In genomic region chr12:13002301-13003097, GRCh38 we compare ENCODE assay signal across 14 cellular contexts. TPM values are rescaled to one million over a fixed set of nuclear protein-coding genes. Genes with fewer than 3 reads are reported as not detected.
DNase-seq lines count a peak whose midpoint lies in the region; ATAC-seq and TF ChIP-seq lines count a peak whose summit lies in the region.
"Had no signal": no experiment of that assay in that cellular context is flagged by ENCODE, and none has a peak within 500 bp of the region (broad histone marks: within the 10 kb centered on the region; RNA-seq: fewer than 3 reads in every experiment).

No MANE protein-coding gene starts in this region.

- no peak overlapping the region for H3K56ac ChIP-seq in IMR-90 (ENCODE audit: extremely low read depth, insufficient read depth, low read length)

- H3K27ac ChIP-seq in CD8-positive, alpha-beta memory T cell (ENCODE audit: low read depth, low read length) = no peak overlapping the region
- H3K27ac ChIP-seq in IMR-90 (ENCODE audit: insufficient read depth, low read length) (0 out of 2 replicates have a peak overlapping the region, but pooled peaks have one; percentile 4), neutrophil (peak overlapping the region; percentile 93), upper lobe of left lung (no peak overlapping the region)

- H4K8ac ChIP-seq in IMR-90 (ENCODE audit: low read depth in 2 of 2, low read length in 2 of 2) = peak overlapping the region; percentile 79 to 92; a peak in 3 of 4 replicates

- H3K36me3 Mint-ChIP-seq in CD8-positive, alpha-beta memory T cell = peaks cover 0 to 3% (median 0%) of the 10 kb centered on the region in 3 donors
- H3K36me3 Mint-ChIP-seq in chondrocyte (ENCODE audit: low read depth) = peaks cover 1% of the 10 kb centered on the region

- H2BK5ac ChIP-seq in IMR-90 (ENCODE audit: low read depth, low read length, poor library complexity, severe bottlenecking) = peak overlapping the region; percentile 82

- peaks cover 24 to 34% (median 30%) of the 10 kb centered on the region in 3 donors for H3K4me1 Mint-ChIP-seq in CD8-positive, alpha-beta memory T cell
- H3K4me1 Mint-ChIP-seq in chondrocyte (ENCODE audit: low read depth) = peaks cover 29% of the 10 kb centered on the region

- H3K27me3 ChIP-seq in CD8-positive, alpha-beta memory T cell (ENCODE audit: insufficient read depth, low read length, poor library complexity, severe bottlenecking) = no peaks in the 10 kb centered on the region
- H3K27me3 ChIP-seq in IMR-90 (ENCODE audit: control insufficient read depth, insufficient read depth, low read length) = no peaks in the 10 kb centered on the region
- H3K27me3 ChIP-seq in neutrophil = peaks cover 21% of the 10 kb centered on the region
- no peaks in the 10 kb centered on the region for H3K27me3 ChIP-seq in upper lobe of left lung

- H3K4me3 Mint-ChIP-seq in CD8-positive, alpha-beta memory T cell = peak overlapping the region; percentile 77 to 93 (median 86)
- peak overlapping the region; percentile 73 for H3K4me3 Mint-ChIP-seq in chondrocyte (ENCODE audit: unreplicated experiment)

- peak overlapping the region; percentile 87 for H3K14ac ChIP-seq in IMR-90 (replicated peaks; ENCODE audit: low read depth, low read length)

- H2BK20ac ChIP-seq in IMR-90 (ENCODE audit: low read depth, low read length) = peak overlapping the region; percentile 78

- H3K4me1 ChIP-seq in CD8-positive, alpha-beta memory T cell (ENCODE audit: insufficient read depth, low read length) = peaks cover 15% of the 10 kb centered on the region
- H3K4me1 ChIP-seq in IMR-90 (ENCODE audit: control insufficient read depth, insufficient read depth, low read length) (peaks cover 17% of the 10 kb centered on the region), neutrophil (ENCODE audit: control insufficient read depth in 1 of 2, insufficient read depth in 1 of 2, low read depth in 1 of 2, low read length in 1 of 2) (peaks cover 24 to 25% of the 10 kb centered on the region in 2 experiments), upper lobe of left lung (peaks cover 15 to 37% (median 27%) of the 10 kb centered on the region in 4 donors)

- TF ChIP-seq CTCF in IMR-90 (conservative IDR thresholded peaks at IDR 0.05; ENCODE audit: low read depth, low read length) = no peak
- no peak for TF ChIP-seq CTCF in chondrocyte (IDR thresholded peaks at IDR 0.05)
- TF ChIP-seq CTCF in neutrophil (IDR thresholded peaks at IDR 0.05) = no peak
- TF ChIP-seq CTCF in upper lobe of left lung (IDR thresholded peaks at IDR 0.05) = no peak

- H4K5ac ChIP-seq in IMR-90 (ENCODE audit: low read depth, low read length) = peak overlapping the region; percentile 93; the same call in 1 of the 2 replicates

- peak overlapping the region; percentile 83 for H3K4ac ChIP-seq in IMR-90 (ENCODE audit: low read depth, low read length)

- H2AK9ac ChIP-seq in IMR-90 (replicated peaks; ENCODE audit: low read depth, low read length, poor library complexity) = peak overlapping the region; percentile 66

- H3K9me3 ChIP-seq in CD8-positive, alpha-beta memory T cell (ENCODE audit: low read length) = no peaks in the 10 kb centered on the region
- H3K9me3 ChIP-seq in IMR-90 (ENCODE audit: control insufficient read depth, insufficient read depth, low read length) (no peaks in the 10 kb centered on the region), neutrophil (no peaks in the 10 kb centered on the region), upper lobe of left lung (no peaks in the 10 kb centered on the region)
- H3K9me3 ChIP-seq: prostate gland had no signal

- H3K4me3 ChIP-seq in CD8-positive, alpha-beta memory T cell (ENCODE audit: low read length) = no peak overlapping the region
- H3K4me3 ChIP-seq in IMR-90 (ENCODE audit: insufficient read depth, low read depth, low read length) = no peak overlapping the region
- peak overlapping the region; percentile 77 to 79 for H3K4me3 ChIP-seq in neutrophil (ENCODE audit: low read depth in 1 of 2, low read length in 1 of 2)
- H3K4me3 ChIP-seq in upper lobe of left lung = no peak overlapping the region

- peak overlapping the region; percentile 87 for H2BK120ac ChIP-seq in IMR-90 (ENCODE audit: low read depth, low read length)

- H3K23ac ChIP-seq in IMR-90 (ENCODE audit: low read depth, low read length) = peak overlapping the region; percentile 91

- CTCF ChIA-PET in CD8-positive, alpha-beta memory T cell (lab: Charles Lee) = interaction anchor here (1.0 kb wide), 1 partner anchor 42 kb away, joined by 3 read pairs; no protein-coding TSS in a partner anchor
- CTCF ChIA-PET in IMR-90 (lab: Yijun Ruan, JAX) = no interaction called here

- dilution Hi-C loops in IMR-90 (cut with HindIII; ENCODE audit: low sequenced_read_pairs, unreplicated experiment) = no loop called here

- ATAC-seq in IMR-90 (ENCODE audit: low read depth) = no peak
- ATAC-seq in upper lobe of left lung (ENCODE audit: low FRiP score in 2 of 2) = no peak
- ATAC-seq: left cardiac atrium had no signal

- H3K9me3 Mint-ChIP-seq in CD8-positive, alpha-beta memory T cell = no peaks in the 10 kb centered on the region
- no peaks in the 10 kb centered on the region for H3K9me3 Mint-ChIP-seq in chondrocyte (ENCODE audit: low read depth)

- in situ Hi-C loops in IMR-90 (cut with MboI; ENCODE audit: low sequenced_read_pairs) = loop anchor here (10.0 kb wide), 1 partner anchor 222 kb away; no protein-coding TSS in a partner anchor
- in situ Hi-C loops in G401 (cut with HindIII; ENCODE audit: low sequenced_read_pairs) = no loop called here

- H4K91ac ChIP-seq in IMR-90 (ENCODE audit: insufficient read depth, low read depth, low read length) = peak overlapping the region; percentile 94

- peaks cover 23% of the 10 kb centered on the region for H3K9me1 ChIP-seq in IMR-90 (ENCODE audit: insufficient read depth, low read length)

- peak overlapping the region; percentile 87 for H3K4me2 ChIP-seq in IMR-90 (ENCODE audit: low read depth, low read length)

- H3K18ac ChIP-seq in IMR-90 (ENCODE audit: low read depth, low read length) = peak overlapping the region; percentile 58; the same call in 1 of the 2 replicates

- H3K27me3 Mint-ChIP-seq in CD8-positive, alpha-beta memory T cell = peaks cover 12 to 24% of the 10 kb centered on the region in 2 donors
- no peaks in the 10 kb centered on the region for H3K27me3 Mint-ChIP-seq in chondrocyte (ENCODE audit: low read depth)

- peaks cover 12% of the 10 kb centered on the region for H4K20me1 ChIP-seq in IMR-90 (ENCODE audit: insufficient read depth, low read length)

- no peak for DNase-seq in CD8-positive, alpha-beta memory T cell
- DNase-seq in IMR-90 = peak; percentile 23
- DNase-seq in chondrocyte (ENCODE audit: low spot score) = no peak
- DNase-seq in G401 (ENCODE audit: low spot score) = no peak
- no peak for DNase-seq in NCI-H446 treated with DMSO at 0.1 percent for 48 hours (lab: John Stamatoyannopoulos, UW)
- no peak for DNase-seq in upper lobe of left lung
- DNase-seq: DND-41; foreskin melanocyte; left cardiac atrium; stimulated activated CD4-positive, alpha-beta T cell treated with anti-CD3 and anti-CD28 coated beads, Interleukin-4, amount 100 ng/mL, for 1 hour had no signal

- no peak for TF ChIP-seq POLR2A in IMR-90 (IDR thresholded peaks at IDR 0.05; ENCODE audit: low read depth, low read length)
- TF ChIP-seq POLR2A in upper lobe of left lung (IDR thresholded peaks at IDR 0.05) = no peak

- no peak overlapping the region; the same call in 1 of the 2 replicates for H3K9ac ChIP-seq in IMR-90 (ENCODE audit: low read depth, low read length)

- no peaks in the 10 kb centered on the region for H3K36me3 ChIP-seq in CD8-positive, alpha-beta memory T cell (ENCODE audit: insufficient read depth, low read length)
- no peaks in the 10 kb centered on the region for H3K36me3 ChIP-seq in IMR-90 (ENCODE audit: control insufficient read depth, insufficient read depth, low read length)
- H3K36me3 ChIP-seq in neutrophil = no peaks in the 10 kb centered on the region
- H3K36me3 ChIP-seq in upper lobe of left lung = no peaks in the 10 kb centered on the region
- H3K36me3 ChIP-seq: prostate gland had no signal

- TF ChIP-seq RAD21 in IMR-90 (IDR thresholded peaks at IDR 0.05; ENCODE audit: low read length) = no peak

- peak overlapping the region; percentile 94 for H2AFZ ChIP-seq in IMR-90 (replicated peaks; ENCODE audit: low read length, poor library complexity)

- peaks cover 29 to 50% of the 10 kb centered on the region in 2 experiments for H3K79me1 ChIP-seq in IMR-90 (ENCODE audit: low read depth in 1 of 2, low read length in 2 of 2)

- H3K27ac Mint-ChIP-seq in CD8-positive, alpha-beta memory T cell = peak overlapping the region in 4 of 8 donors; percentile 8 to 88 (median 55)
- no peak overlapping the region for H3K27ac Mint-ChIP-seq in chondrocyte (ENCODE audit: unreplicated experiment)

- WGBS in IMR-90 (ENCODE audit: extremely low coverage in 2 of 2, insufficient read length in 1 of 2), 2 experiments = 20% methylated on average over 1 of the region's 10 CpGs; no CpG with 5 or more reads in 1 of the 2 experiments
- WGBS in upper lobe of left lung, 2 donors = 94 to 95% methylated on average over 10 of the region's 10 CpGs

- H2BK15ac ChIP-seq in IMR-90 (ENCODE audit: low read depth, low read length) = peak overlapping the region; percentile 85; the same call in 2 of the 3 replicates

- BruUV-seq in IMR-90 (replicated peaks; lab: Mats Ljungman, UMichigan) = TSS peak; percentile 24

- intact Hi-C loops in IMR-90 (cut with micrococcal nuclease) = loop anchor here (5.0 kb wide), 1 partner anchor 210 kb away; no protein-coding TSS in a partner anchor

- TF ChIP-seq EP300 in upper lobe of left lung (IDR thresholded peaks at IDR 0.05) = no peak

- POLR2A ChIA-PET in CD8-positive, alpha-beta memory T cell (lab: Charles Lee) = no interaction called here
- POLR2A ChIA-PET in IMR-90 (lab: Charles Lee; ENCODE audit: unreplicated experiment) = interaction anchor here (0.6 kb wide), 1 partner anchor 98 kb away, joined by 3 read pairs; no protein-coding TSS in a partner anchor

- H2AK5ac ChIP-seq in IMR-90 (ENCODE audit: low read depth, low read length) = peak overlapping the region; percentile 92

RNA-seq across cellular contexts. Expression of gene HEBP1, which starts 2.4 kb away (rescaled TPM):
- total RNA-seq in CD8-positive, alpha-beta memory T cell = 10 to 100 TPM; 13.6 to 14.9 TPM
- polyA plus RNA-seq in CD8-positive, alpha-beta memory T cell = 16.6 TPM
- total RNA-seq in IMR-90 (2012; rRNA removed) (14.7 and 18.8 TPM in 2 replicates), chondrocyte (39.7 to 52.3 TPM (median 50.7 TPM) in 3 replicates), upper lobe of left lung (10 to 100 TPM; 25.1 to 70.9 (median 63.7) TPM)
- 44.2 and 49.2 TPM in 2 replicates for polyA plus RNA-seq in IMR-90 (2012; rRNA removed)
- polyA plus RNA-seq in IMR-90 (2012; cell fraction: cytosol; rRNA removed) = 51.3 and 60.0 TPM in 2 replicates
- 16.0 and 25.4 TPM in 2 replicates for polyA plus RNA-seq in IMR-90 (2012; cell fraction: nucleus; rRNA removed; ENCODE audit: low replicate concordance)
- total RNA-seq in G401 (2014; rRNA removed; shearing (Covaris generic)) = 44.1 and 44.6 TPM in 2 replicates

RNA-seq across cellular contexts. Expression of gene FAM234B, which starts 41.7 kb away (rescaled TPM):
- 1 to 10 TPM; 5.2 to 6.5 TPM for total RNA-seq in CD8-positive, alpha-beta memory T cell
- 2.9 TPM for polyA plus RNA-seq in CD8-positive, alpha-beta memory T cell
- total RNA-seq in IMR-90 (2012; rRNA removed) = 6.7 and 8.6 TPM in 2 replicates
- polyA plus RNA-seq in IMR-90 (2012; rRNA removed) = 3.6 and 3.7 TPM in 2 replicates
- polyA plus RNA-seq in IMR-90 (2012; cell fraction: cytosol; rRNA removed) = 2.2 and 2.5 TPM in 2 replicates
- 1.7 and 3.8 TPM in 2 replicates for polyA plus RNA-seq in IMR-90 (2012; cell fraction: nucleus; rRNA removed; ENCODE audit: low replicate concordance)
- total RNA-seq in chondrocyte = 3.4 to 5.0 TPM (median 3.8 TPM) in 3 replicates
- 44.1 and 59.4 TPM in 2 replicates for total RNA-seq in G401 (2014; rRNA removed; shearing (Covaris generic))
- 10 to 100 TPM in 1 of 6 donors, 1 to 10 TPM in 5; 3.1 to 16.2 (median 8.8) TPM for total RNA-seq in upper lobe of left lung

RNA-seq across cellular contexts. Expression of gene GPRC5D, which starts 50.5 kb away (rescaled TPM):
- not detected for total RNA-seq in CD8-positive, alpha-beta memory T cell
- 0.35 TPM for polyA plus RNA-seq in CD8-positive, alpha-beta memory T cell
- total RNA-seq in IMR-90 (2012; rRNA removed) (not detected in 2 replicates), chondrocyte (not detected in 3 replicates), upper lobe of left lung (1 to 10 TPM in 1 of 6 donors, under 1 TPM in 1, not detected in 4; 0.66 to 2.1 TPM)
- not detected in 2 replicates for polyA plus RNA-seq in IMR-90 (2012; rRNA removed)
- polyA plus RNA-seq in IMR-90 (2012; cell fraction: cytosol; rRNA removed) = not detected in 2 replicates
- polyA plus RNA-seq in IMR-90 (2012; cell fraction: nucleus; rRNA removed; ENCODE audit: low replicate concordance) = not detected in 2 replicates
- not detected in 2 replicates for total RNA-seq in G401 (2014; rRNA removed; shearing (Covaris generic))
- total RNA-seq: dermis microvascular lymphatic vessel endothelial cell; left cardiac atrium; prostate gland; T-helper 2 cell treated with Interferon-gamma antibody and Interleukin-4, amounts not matched to agents 100 ng/mL and 5 ng/mL, for 36 hours had no signal

Comparison
In these comparisons a context has a peak if more than half of its experiments do, and no peak if none do; other contexts are left out.
1. H3K27ac ChIP-seq: peak in IMR-90 (single experiment) and neutrophil (single experiment); none in CD8-positive, alpha-beta memory T cell (single experiment) and upper lobe of left lung (0 of 4).
2. H3K4me3 ChIP-seq: peak in neutrophil (2 of 2); none in CD8-positive, alpha-beta memory T cell (single experiment), IMR-90 (single experiment) and upper lobe of left lung (0 of 4).